8 cellular contexts compared by ENCODE assay signal in genomic region chr6:3752538-3753227, GRCh38. TPM values are rescaled to one million over a fixed set of nuclear protein-coding genes. Genes with fewer than 3 reads are reported as not detected.
DNase-seq lines count a peak whose midpoint lies in the region; ATAC-seq and TF ChIP-seq lines count a peak whose summit lies in the region.

No MANE protein-coding gene starts in this region.

- peaks cover 0 to 18% (median 4%) of the 10 kb centered on the region in 4 donors for H3K4me1 Mint-ChIP-seq in CD4-positive, CD25-positive, alpha-beta regulatory T cell

- H3K27ac ChIP-seq in CD4-positive, CD25-positive, alpha-beta regulatory T cell (ENCODE audit: insufficient read depth, low read length, poor library complexity, severe bottlenecking): no peak overlapping the region
- H3K27ac ChIP-seq in SJCRH30 (peak overlapping the region; percentile 38; the same call in 1 of the 2 replicates), esophagus squamous epithelium (peak overlapping the region; percentile 92 to 98 (median 96)), osteoblast (ENCODE audit: low read depth, low read length) (peak overlapping the region; percentile 90)

- H3K27me3 Mint-ChIP-seq in CD4-positive, CD25-positive, alpha-beta regulatory T cell: peaks cover 58% of the 10 kb centered on the region

- intact Hi-C loops in esophagus squamous epithelium (cut with DNase I): loop anchor here (10.0 kb wide), 1 partner anchor 72 kb away; no protein-coding TSS in a partner anchor

- no peaks in the 10 kb centered on the region for H3K36me3 ChIP-seq in CD4-positive, CD25-positive, alpha-beta regulatory T cell (ENCODE audit: control insufficient read depth, insufficient read depth, low read length)
- H3K36me3 ChIP-seq in SJCRH30 (no peaks in the 10 kb centered on the region), esophagus squamous epithelium (no peaks in the 10 kb centered on the region), osteoblast (ENCODE audit: insufficient read depth, low read length) (peaks cover 17% of the 10 kb centered on the region)

- TF ChIP-seq CTCF in esophagus squamous epithelium (IDR thresholded peaks at IDR 0.05): no peak
- no peak for TF ChIP-seq CTCF in osteoblast (IDR thresholded peaks at IDR 0.05; ENCODE audit: extremely low read depth, low read depth, low read length)

- peaks cover 37% of the 10 kb centered on the region for H3K79me2 ChIP-seq in osteoblast (ENCODE audit: insufficient read depth, low read length)

- peaks cover 24% of the 10 kb centered on the region for H3K4me1 ChIP-seq in CD4-positive, CD25-positive, alpha-beta regulatory T cell (ENCODE audit: control insufficient read depth, insufficient read depth, low read length, poor library complexity, severe bottlenecking)
- peaks cover 5% of the 10 kb centered on the region for H3K4me1 ChIP-seq in SJCRH30
- H3K4me1 ChIP-seq in esophagus squamous epithelium: peaks cover 22 to 56% (median 26%) of the 10 kb centered on the region in 3 donors
- H3K4me1 ChIP-seq in osteoblast (ENCODE audit: insufficient read depth, low read length): peaks cover 21% of the 10 kb centered on the region

- H3K4me3 Mint-ChIP-seq in CD4-positive, CD25-positive, alpha-beta regulatory T cell: peak overlapping the region; percentile 68 to 92 (median 76)

- peak overlapping the region; percentile 28 for H2AFZ ChIP-seq in osteoblast (ENCODE audit: low read length)

- H4K20me1 ChIP-seq in osteoblast (ENCODE audit: insufficient read depth, low read length): peaks cover 25% of the 10 kb centered on the region

- no peak for ATAC-seq in CD4-positive, CD25-positive, alpha-beta regulatory T cell (ENCODE audit: low read depth in 2 of 2)
- no peak for ATAC-seq in HG02840 (IDR thresholded peaks at IDR 0.05; ENCODE audit: low FRiP score, unreplicated experiment)

- no peak for TF ChIP-seq POLR2A in esophagus squamous epithelium (IDR thresholded peaks at IDR 0.05)

- no peak overlapping the region for H3K27ac Mint-ChIP-seq in CD4-positive, CD25-positive, alpha-beta regulatory T cell

- no peaks in the 10 kb centered on the region for H3K9me3 ChIP-seq in CD4-positive, CD25-positive, alpha-beta regulatory T cell (ENCODE audit: control insufficient read depth in 2 of 2, low read length in 2 of 2)
- no peaks in the 10 kb centered on the region for H3K9me3 ChIP-seq in SJCRH30 (replicated peaks)
- no peaks in the 10 kb centered on the region for H3K9me3 ChIP-seq in esophagus squamous epithelium
- H3K9me3 ChIP-seq in osteoblast (ENCODE audit: low read depth, low read length): no peaks in the 10 kb centered on the region

- no peak for DNase-seq in CD4-positive, CD25-positive, alpha-beta regulatory T cell
- DNase-seq in SJCRH30: no peak
- no peak for DNase-seq in esophagus squamous epithelium (lab: John Stamatoyannopoulos, UW)
- DNase-seq in osteoblast (ENCODE audit: insufficient read length, low spot score, missing footprints): peak; percentile 69
- DNase-seq in cerebellar nuclear complex (lab: John Stamatoyannopoulos, UW): no peak
- DNase-seq in iPS-NIHi11 (ENCODE audit: low spot score): no peak
- no peak for DNase-seq in putamen (ENCODE audit: low spot score)

- peak overlapping the region; percentile 80 for H3K4me2 ChIP-seq in osteoblast (ENCODE audit: insufficient read depth, low read length)

- no peak overlapping the region for H3K4me3 ChIP-seq in CD4-positive, CD25-positive, alpha-beta regulatory T cell (ENCODE audit: low read depth, low read length)
- H3K4me3 ChIP-seq in SJCRH30: peak overlapping the region; percentile 71
- H3K4me3 ChIP-seq in esophagus squamous epithelium: peak overlapping the region; percentile 55 to 97 (median 82)
- peak overlapping the region; percentile 85 for H3K4me3 ChIP-seq in osteoblast (ENCODE audit: insufficient read depth, low read length)

- WGBS in esophagus squamous epithelium, 2 donors: 37 to 52% methylated on average over 13 to 15 of the region's 21 CpGs

- no peaks in the 10 kb centered on the region for H3K9me3 Mint-ChIP-seq in CD4-positive, CD25-positive, alpha-beta regulatory T cell

- H3K27me3 ChIP-seq in CD4-positive, CD25-positive, alpha-beta regulatory T cell (ENCODE audit: control insufficient read depth, insufficient read depth, low read length): peaks cover 11% of the 10 kb centered on the region
- H3K27me3 ChIP-seq in SJCRH30 (no peaks in the 10 kb centered on the region), esophagus squamous epithelium (peaks cover 0 to 12% (median 0%) of the 10 kb centered on the region in 4 donors), osteoblast (ENCODE audit: insufficient read depth, low read length) (no peaks in the 10 kb centered on the region)

- H3K36me3 Mint-ChIP-seq in CD4-positive, CD25-positive, alpha-beta regulatory T cell: no peaks in the 10 kb centered on the region

RNA-seq across cellular contexts. Expression of gene PXDC1, which starts 1.2 kb away (rescaled TPM):
- total RNA-seq in CD4-positive, CD25-positive, alpha-beta regulatory T cell: 1.1 TPM
- polyA plus RNA-seq in CD4-positive, CD25-positive, alpha-beta regulatory T cell: not detected
- 7.8 and 8.1 TPM in 2 replicates for total RNA-seq in SJCRH30 (2014; rRNA removed; shearing (Covaris generic))
- total RNA-seq in esophagus squamous epithelium: 10 to 100 TPM; 12.1 to 58.0 (median 24.0) TPM
- total RNA-seq in osteoblast: 144 and 161 TPM in 2 replicates
